In genomic region chr20:59452856-59453255, GRCh38 we compare ENCODE assay signal across 27 cellular contexts.
"Had no signal": no experiment of that assay in that cellular context is flagged by ENCODE, and none has a peak within 500 bp of the region (broad histone marks: within the 10 kb centered on the region; RNA-seq: fewer than 3 reads in every experiment).

No MANE protein-coding gene starts in this region.

- DNase-seq: activated CD4-positive, alpha-beta memory T cell treated with anti-CD3 and anti-CD28 coated beads for 36 hours; activated CD4-positive, alpha-beta T cell treated with anti-CD3 and anti-CD28 coated beads for 36 hours; activated CD4-positive, alpha-beta T cell treated with anti-CD3 and anti-CD28 coated beads, Interleukin-2, amount 10 ng/mL, durations not matched to agents 24 days and 14 days; activated CD4-positive, CD25-positive, alpha-beta regulatory T cell; activated CD4-positive, CD25-positive, alpha-beta regulatory T cell treated with anti-CD3 and anti-CD28 coated beads, Interleukin-2, amount 50 U/mL, for 72 hours; activated CD8-positive, alpha-beta memory T cell treated with anti-CD3 and anti-CD28 coated beads, Interleukin-2, amount 10 ng/mL, durations not matched to agents 7 days and 5 days; activated CD8-positive, alpha-beta memory T cell treated with anti-CD3 and anti-CD28 coated beads, Interleukin-2, amount 50 U/mL, for 4 hours; activated CD8-positive, alpha-beta T cell treated with anti-CD3 and anti-CD28 coated beads, Interleukin-2, amount 10 ng/mL, durations not matched to agents 7 days and 5 days; activated gamma-delta T cell treated with Interleukin-2 at 50 U/mL for 16 hours; activated naive CD4-positive, alpha-beta T cell treated with anti-CD3 and anti-CD28 coated beads, Interleukin-2, amount 50 U/mL, for 16 hours; activated naive CD4-positive, alpha-beta T cell treated with Interleukin-2 at 50 U/mL for 16 hours; activated T-cell treated with anti-CD3 and anti-CD28 coated beads, Interleukin-2, amount 50 U/mL, for 1 hour; activated T-cell treated with anti-CD3 and anti-CD28 coated beads, Interleukin-2, amount 50 U/mL, for 48 hours; amniotic stem cell; anterior cingulate cortex; brain microvascular endothelial cell; caudate nucleus; colonic mucosa; effector CD8-positive, alpha-beta T cell; esophagus squamous epithelium; foreskin melanocyte; T-helper 2 cell had no signal

- H3K36me3 Mint-ChIP-seq: activated CD4-positive, alpha-beta memory T cell treated with anti-CD3 and anti-CD28 coated beads for 36 hours; activated CD8-positive, alpha-beta memory T cell treated with anti-CD3 and anti-CD28 coated beads, Interleukin-2, amount 10 ng/mL, durations not matched to agents 7 days and 5 days; activated naive CD8-positive, alpha-beta T cell had no signal

- H3K36me3 ChIP-seq: brain microvascular endothelial cell, colonic mucosa, esophagus squamous epithelium, gastroesophageal sphincter had no signal

- H3K9me3 Mint-ChIP-seq: activated CD4-positive, alpha-beta memory T cell treated with anti-CD3 and anti-CD28 coated beads for 36 hours; activated CD4-positive, alpha-beta T cell treated with anti-CD3 and anti-CD28 coated beads, Interleukin-2, amount 10 ng/mL, durations not matched to agents 24 days and 14 days; activated T-helper 1 cell treated with anti-CD3 and anti-CD28 coated beads, Interleukin-12 subunit alpha, Interleukin-12 subunit beta, Interleukin-2, Interleukin-4 antibody, amounts not matched to agents 30 ng/mL and 10 ng/mL and 1 ng/mL, durations not matched to agents 14 hours and 24 hours and 36 hours; activated T-helper 2 cell treated with anti-CD3 and anti-CD28 coated beads, Interferon-gamma antibody, Interleukin-2, Interleukin-4, amounts not matched to agents 10 μg/mL and 5 μg/mL and 100 μg/mL, durations not matched to agents 14 hours and 24 hours and 36 hours had no signal

- ATAC-seq: activated CD4-positive, alpha-beta T cell treated with anti-CD3 and anti-CD28 coated beads for 36 hours; activated CD8-positive, alpha-beta memory T cell treated with anti-CD3 and anti-CD28 coated beads, Interleukin-2, amount 10 ng/mL, durations not matched to agents 7 days and 5 days; activated CD8-positive, alpha-beta T cell treated with anti-CD3 and anti-CD28 coated beads, Interleukin-2, amount 10 ng/mL, durations not matched to agents 7 days and 5 days; gastroesophageal sphincter had no signal

- H3K4me1 ChIP-seq: colonic mucosa had no signal

- H3K27me3 ChIP-seq: brain microvascular endothelial cell, colonic mucosa had no signal

- H3K4me3 Mint-ChIP-seq: activated CD4-positive, alpha-beta memory T cell treated with anti-CD3 and anti-CD28 coated beads for 36 hours; activated CD4-positive, alpha-beta T cell treated with anti-CD3 and anti-CD28 coated beads for 36 hours; activated CD4-positive, alpha-beta T cell treated with anti-CD3 and anti-CD28 coated beads, Interleukin-2, amount 10 ng/mL, durations not matched to agents 24 days and 14 days; activated CD8-positive, alpha-beta memory T cell treated with anti-CD3 and anti-CD28 coated beads, Interleukin-2, amount 10 ng/mL, durations not matched to agents 7 days and 5 days; activated CD8-positive, alpha-beta T cell treated with anti-CD3 and anti-CD28 coated beads, Interleukin-2, amount 10 ng/mL, durations not matched to agents 7 days and 5 days; activated naive CD8-positive, alpha-beta T cell; activated T-helper 1 cell treated with anti-CD3 and anti-CD28 coated beads, Interleukin-12 subunit alpha, Interleukin-12 subunit beta, Interleukin-2, Interleukin-4 antibody, amounts not matched to agents 30 ng/mL and 10 ng/mL and 1 ng/mL, durations not matched to agents 14 hours and 24 hours and 36 hours had no signal

- H3K9me3 ChIP-seq: colonic mucosa, esophagus squamous epithelium, gastroesophageal sphincter had no signal

- H3K27ac ChIP-seq: brain microvascular endothelial cell, colonic mucosa, epithelial cell of prostate, esophagus squamous epithelium, gastroesophageal sphincter had no signal

- H3K27ac Mint-ChIP-seq: activated CD4-positive, alpha-beta memory T cell treated with anti-CD3 and anti-CD28 coated beads for 36 hours; activated CD4-positive, alpha-beta T cell treated with anti-CD3 and anti-CD28 coated beads for 36 hours; activated CD4-positive, alpha-beta T cell treated with anti-CD3 and anti-CD28 coated beads, Interleukin-2, amount 10 ng/mL, durations not matched to agents 24 days and 14 days; activated CD8-positive, alpha-beta memory T cell treated with anti-CD3 and anti-CD28 coated beads, Interleukin-2, amount 10 ng/mL, durations not matched to agents 7 days and 5 days; activated CD8-positive, alpha-beta T cell treated with anti-CD3 and anti-CD28 coated beads, Interleukin-2, amount 10 ng/mL, durations not matched to agents 7 days and 5 days; activated naive CD8-positive, alpha-beta T cell; activated T-helper 1 cell treated with anti-CD3 and anti-CD28 coated beads, Interleukin-12 subunit alpha, Interleukin-12 subunit beta, Interleukin-2, Interleukin-4 antibody, amounts not matched to agents 30 ng/mL and 10 ng/mL and 1 ng/mL, durations not matched to agents 14 hours and 24 hours and 36 hours; activated T-helper 2 cell treated with anti-CD3 and anti-CD28 coated beads, Interferon-gamma antibody, Interleukin-2, Interleukin-4, amounts not matched to agents 10 μg/mL and 5 μg/mL and 100 μg/mL, durations not matched to agents 14 hours and 24 hours and 36 hours had no signal

- H3K4me3 ChIP-seq: colonic mucosa, esophagus squamous epithelium, gastroesophageal sphincter had no signal

- H3K4me1 Mint-ChIP-seq: activated CD4-positive, alpha-beta T cell treated with anti-CD3 and anti-CD28 coated beads for 36 hours; activated CD4-positive, alpha-beta T cell treated with anti-CD3 and anti-CD28 coated beads, Interleukin-2, amount 10 ng/mL, durations not matched to agents 24 days and 14 days; activated CD8-positive, alpha-beta memory T cell treated with anti-CD3 and anti-CD28 coated beads, Interleukin-2, amount 10 ng/mL, durations not matched to agents 7 days and 5 days had no signal
